ENCODE assay signal across 10 cellular contexts in genomic region chr2:9780368-9781130, GRCh38.
DNase-seq lines count a peak whose midpoint lies in the region; ATAC-seq and TF ChIP-seq lines count a peak whose summit lies in the region.
"Had no signal": no experiment of that assay in that cellular context is flagged by ENCODE, and none has a peak within 500 bp of the region (broad histone marks: within the 10 kb centered on the region; RNA-seq: fewer than 3 reads in every experiment).

No MANE protein-coding gene starts in this region.

- H3K27me3 ChIP-seq in transverse colon = no peaks in the 10 kb centered on the region

- H3K36me3 ChIP-seq in transverse colon = no peaks in the 10 kb centered on the region

- peak; percentile 37 for DNase-seq in activated naive CD4-positive, alpha-beta T cell treated with Interleukin-2 at 50 U/mL for 16 hours
- no peak for DNase-seq in activated naive CD4-positive, alpha-beta T cell treated with anti-CD3 and anti-CD28 coated beads, Interleukin-2, amount 50 U/mL, for 16 hours
- DNase-seq in NAMALWA (ENCODE audit: low spot score) (peak; percentile 16), natural killer cell (no peak), LoVo (ENCODE audit: low spot score) (no peak), transverse colon (no peak)
- DNase-seq in activated T-cell treated with anti-CD3 and anti-CD28 coated beads, Interleukin-2, amount 50 U/mL, for 72 hours = peak; percentile 55 to 61
- DNase-seq: occipital lobe, PC-3 had no signal

- TF ChIP-seq CTCF in natural killer cell (IDR thresholded peaks at IDR 0.05) (no peak), transverse colon (IDR thresholded peaks at IDR 0.05) (no peak)

- in situ Hi-C loops in transverse colon (cut with MboI; ENCODE audit: low pct_ligation_motif_present in 1 of 4, low pct_unique_long_range_greater_than_20kb in 1 of 4, low sequenced_read_pairs in 3 of 4) = no loop called here

- H3K4me3 Mint-ChIP-seq in activated T-cell treated with anti-CD3 and anti-CD28 coated beads, Interleukin-2, amount 50 U/mL, for 72 hours = peak overlapping the region; percentile 75 to 82
- peak overlapping the region; percentile 78 for H3K4me3 Mint-ChIP-seq in natural killer cell

- H3K9me3 ChIP-seq in transverse colon = no peaks in the 10 kb centered on the region

- H3K4me3 ChIP-seq in transverse colon = no peak overlapping the region

- H3K27ac ChIP-seq in transverse colon = no peak overlapping the region

- peaks cover 3% of the 10 kb centered on the region in 2 donors for H3K36me3 Mint-ChIP-seq in activated T-cell treated with anti-CD3 and anti-CD28 coated beads, Interleukin-2, amount 50 U/mL, for 72 hours (ENCODE audit: insufficient read depth in 2 of 2)
- no peaks in the 10 kb centered on the region for H3K36me3 Mint-ChIP-seq in natural killer cell

- peaks cover 56% of the 10 kb centered on the region for H3K4me1 Mint-ChIP-seq in activated T-cell treated with anti-CD3 and anti-CD28 coated beads, Interleukin-2, amount 50 U/mL, for 72 hours (ENCODE audit: low read depth)
- peaks cover 36% of the 10 kb centered on the region in 2 donors for H3K4me1 Mint-ChIP-seq in natural killer cell

- TF ChIP-seq POLR2A in transverse colon (IDR thresholded peaks at IDR 0.05) = no peak

- TF ChIP-seq EP300 in transverse colon (IDR thresholded peaks at IDR 0.05; ENCODE audit: low read depth) = no peak

- H3K27ac Mint-ChIP-seq in activated T-cell treated with anti-CD3 and anti-CD28 coated beads, Interleukin-2, amount 50 U/mL, for 72 hours = peak overlapping the region; percentile 68
- H3K27ac Mint-ChIP-seq in natural killer cell = peak overlapping the region; percentile 82 to 86

- intact Hi-C loops in natural killer cell (cut with micrococcal nuclease) = no loop called here
- intact Hi-C loops in transverse colon (cut with DNase I; ENCODE audit: low total_unique reads) = no loop called here

- H3K27me3 Mint-ChIP-seq in activated T-cell treated with anti-CD3 and anti-CD28 coated beads, Interleukin-2, amount 50 U/mL, for 72 hours (ENCODE audit: low read depth) = peaks cover 9% of the 10 kb centered on the region
- H3K27me3 Mint-ChIP-seq in natural killer cell (ENCODE audit: low read depth in 2 of 2) = no peaks in the 10 kb centered on the region

- H3K9me3 Mint-ChIP-seq in activated T-cell treated with anti-CD3 and anti-CD28 coated beads, Interleukin-2, amount 50 U/mL, for 72 hours = peaks cover 4 to 8% of the 10 kb centered on the region in 2 donors
- H3K9me3 Mint-ChIP-seq in natural killer cell = no peaks in the 10 kb centered on the region

- H3K4me1 ChIP-seq in transverse colon = peaks cover 0 to 10% (median 4%) of the 10 kb centered on the region in 4 donors

- 81 to 87% methylated on average over 5 to 10 of the region's 10 CpGs for WGBS in transverse colon (ENCODE audit: low coverage in 1 of 2), 2 donors

- peak; percentile 16 to 28 for ATAC-seq in activated T-cell treated with anti-CD3 and anti-CD28 coated beads, Interleukin-2, amount 50 U/mL, for 72 hours (replicated peaks in 1 of 2)
- ATAC-seq in natural killer cell (peak; percentile 6 to 52 (median 27)), HG03442 (IDR thresholded peaks at IDR 0.05; ENCODE audit: unreplicated experiment) (no peak)
- ATAC-seq: PC-3 had no signal

Comparison
In these comparisons a context has a peak if more than half of its experiments do, and no peak if none do; other contexts are left out.
1. DNase-seq: peak in activated naive CD4-positive, alpha-beta T cell treated with Interleukin-2 at 50 U/mL for 16 hours (single experiment), NAMALWA (single experiment) and activated T-cell treated with anti-CD3 and anti-CD28 coated beads, Interleukin-2, amount 50 U/mL, for 72 hours (2 of 2); none in activated naive CD4-positive, alpha-beta T cell treated with anti-CD3 and anti-CD28 coated beads, Interleukin-2, amount 50 U/mL, for 16 hours (single experiment), natural killer cell (single experiment), LoVo (single experiment) and transverse colon (single experiment).